28 cellular contexts compared by ENCODE assay signal in the genomic region with DNA sequence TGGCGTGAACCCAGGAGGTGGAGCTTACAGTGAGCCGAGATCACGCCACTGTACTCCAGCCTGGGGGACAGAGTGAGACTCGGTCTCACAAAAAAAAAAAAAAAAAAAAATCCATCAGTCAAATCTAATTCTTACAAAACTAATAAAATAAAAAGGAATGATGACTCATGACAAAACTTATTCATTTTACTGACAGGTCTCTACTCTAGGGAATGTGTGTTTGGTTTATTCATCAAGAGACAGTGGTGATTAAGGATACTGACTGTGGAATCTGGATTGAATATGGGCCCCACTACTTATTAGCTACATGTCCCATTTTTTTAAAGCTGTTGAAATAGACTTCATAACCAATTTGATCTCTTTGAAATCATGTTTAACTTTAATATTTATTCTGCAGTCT. TPM values are rescaled to one million over a fixed set of nuclear protein-coding genes. Genes with fewer than 3 reads are reported as not detected.
"Had no signal": no experiment of that assay in that cellular context is flagged by ENCODE, and none has a peak within 500 bp of the region (broad histone marks: within the 10 kb centered on the region; RNA-seq: fewer than 3 reads in every experiment).

No MANE protein-coding gene starts in this region.

- ATAC-seq: gastroesophageal sphincter; heart right ventricle; left lung; naive thymus-derived CD4-positive, alpha-beta T cell; sciatic nerve had no signal

- H3K36me3 ChIP-seq: gastroesophageal sphincter, heart right ventricle, left lung, neural progenitor cell, stomach, tibial artery had no signal

- H3K4me3 ChIP-seq: dorsolateral prefrontal cortex, gastroesophageal sphincter, heart right ventricle, left lung, neural progenitor cell, smooth muscle cell, stomach, tibial artery had no signal

- H3K9me3 ChIP-seq: gastroesophageal sphincter, heart right ventricle, left lung, stomach, tibial artery had no signal

- H3K9me3 Mint-ChIP-seq: nephron, neural progenitor cell, type B pancreatic cell had no signal

- H3K4me1 Mint-ChIP-seq: immature natural killer cell; naive thymus-derived CD4-positive, alpha-beta T cell; nephron; neural progenitor cell had no signal

- H3K4me1 ChIP-seq: gastroesophageal sphincter, heart right ventricle, left lung, neural progenitor cell, parathyroid adenoma, stomach, tibial artery had no signal

- H3K27me3 Mint-ChIP-seq: progenitor cell of endocrine pancreas had no signal

- DNase-seq: dorsolateral prefrontal cortex; effector CD4-positive, alpha-beta T cell; foreskin fibroblast; glutamatergic neuron; heart right ventricle; hypothalamus; immature natural killer cell; left lung; mesendoderm; midbrain; naive thymus-derived CD4-positive, alpha-beta T cell; stimulated activated CD4-positive, alpha-beta T cell treated with anti-CD3 and anti-CD28 coated beads, Interleukin-12 subunit alpha, Interleukin-12 subunit beta, amount 100 ng/mL, for 4 hours; stimulated activated CD4-positive, alpha-beta T cell treated with anti-CD3 and anti-CD28 coated beads, Interleukin-1b, Interleukin-23, amount 100 ng/mL, for 48 hours; stimulated activated CD4-positive, alpha-beta T cell treated with anti-CD3 and anti-CD28 coated beads, Interleukin-4, amount 100 ng/mL, for 1 hour; stimulated activated CD8-positive, alpha-beta memory T cell treated with anti-CD3 and anti-CD28 coated beads, Interleukin-4, amount 100 ng/mL, for 48 hours; stimulated activated naive CD4-positive, alpha-beta T cell treated with Interleukin-2 at 50 U/mL for 16 hours; stomach; tibial artery had no signal

- H2AFZ ChIP-seq: neural progenitor cell, parathyroid adenoma had no signal

- H3K4me3 Mint-ChIP-seq: immature natural killer cell; naive thymus-derived CD4-positive, alpha-beta T cell; nephron; neural progenitor cell; type B pancreatic cell had no signal

- H3K79me2 ChIP-seq: parathyroid adenoma had no signal

- H3K36me3 Mint-ChIP-seq: immature natural killer cell; naive thymus-derived CD4-positive, alpha-beta T cell; neural progenitor cell; type B pancreatic cell had no signal

- H3K4me2 ChIP-seq: neural progenitor cell, smooth muscle cell had no signal

- H3K27ac ChIP-seq: dorsolateral prefrontal cortex, gastroesophageal sphincter, heart right ventricle, left lung, neural progenitor cell, parathyroid adenoma, stomach, tibial artery had no signal

- H3K27ac Mint-ChIP-seq: immature natural killer cell; naive thymus-derived CD4-positive, alpha-beta T cell; nephron; neural progenitor cell; progenitor cell of endocrine pancreas; type B pancreatic cell had no signal

- FAIRE-seq: colon, keratinocyte had no signal

- H3K27me3 ChIP-seq: dorsolateral prefrontal cortex, gastroesophageal sphincter, left lung, neural progenitor cell, tibial artery had no signal

- H3K9ac ChIP-seq: neural progenitor cell, parathyroid adenoma had no signal

RNA-seq across cellular contexts. Expression of a gene that starts 29.3 kb away (rescaled TPM):
- polyA plus RNA-seq: naive thymus-derived CD4-positive, alpha-beta T cell had no signal
